1 cellular context compared by ENCODE assay signal in the genomic region with DNA sequence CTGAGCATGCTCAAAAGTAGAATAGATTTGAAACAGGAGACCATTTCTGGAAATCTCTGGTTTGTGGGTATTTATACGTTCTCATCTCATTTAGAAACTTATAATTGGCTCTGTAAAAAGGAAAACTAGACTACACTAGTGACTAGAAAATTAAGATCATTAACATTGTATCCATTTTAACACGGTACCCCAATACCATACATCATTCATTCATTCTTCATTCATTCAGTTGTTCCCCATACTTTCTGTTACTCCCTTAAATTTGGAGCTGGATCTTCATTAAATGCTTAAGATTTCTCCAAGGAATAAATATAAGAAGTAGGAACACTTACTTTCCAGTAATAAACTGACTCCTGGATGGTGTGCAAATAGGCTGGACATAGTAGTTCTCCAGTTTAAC.
TF ChIP-seq lines count a peak whose summit lies in the region.

No MANE protein-coding gene starts in this region.

TF ChIP-seq in GM12878, 131 proteins besides CTCF, POLR2A, EP300 and RAD21:
- TF ChIP-seq, protein P1, sequence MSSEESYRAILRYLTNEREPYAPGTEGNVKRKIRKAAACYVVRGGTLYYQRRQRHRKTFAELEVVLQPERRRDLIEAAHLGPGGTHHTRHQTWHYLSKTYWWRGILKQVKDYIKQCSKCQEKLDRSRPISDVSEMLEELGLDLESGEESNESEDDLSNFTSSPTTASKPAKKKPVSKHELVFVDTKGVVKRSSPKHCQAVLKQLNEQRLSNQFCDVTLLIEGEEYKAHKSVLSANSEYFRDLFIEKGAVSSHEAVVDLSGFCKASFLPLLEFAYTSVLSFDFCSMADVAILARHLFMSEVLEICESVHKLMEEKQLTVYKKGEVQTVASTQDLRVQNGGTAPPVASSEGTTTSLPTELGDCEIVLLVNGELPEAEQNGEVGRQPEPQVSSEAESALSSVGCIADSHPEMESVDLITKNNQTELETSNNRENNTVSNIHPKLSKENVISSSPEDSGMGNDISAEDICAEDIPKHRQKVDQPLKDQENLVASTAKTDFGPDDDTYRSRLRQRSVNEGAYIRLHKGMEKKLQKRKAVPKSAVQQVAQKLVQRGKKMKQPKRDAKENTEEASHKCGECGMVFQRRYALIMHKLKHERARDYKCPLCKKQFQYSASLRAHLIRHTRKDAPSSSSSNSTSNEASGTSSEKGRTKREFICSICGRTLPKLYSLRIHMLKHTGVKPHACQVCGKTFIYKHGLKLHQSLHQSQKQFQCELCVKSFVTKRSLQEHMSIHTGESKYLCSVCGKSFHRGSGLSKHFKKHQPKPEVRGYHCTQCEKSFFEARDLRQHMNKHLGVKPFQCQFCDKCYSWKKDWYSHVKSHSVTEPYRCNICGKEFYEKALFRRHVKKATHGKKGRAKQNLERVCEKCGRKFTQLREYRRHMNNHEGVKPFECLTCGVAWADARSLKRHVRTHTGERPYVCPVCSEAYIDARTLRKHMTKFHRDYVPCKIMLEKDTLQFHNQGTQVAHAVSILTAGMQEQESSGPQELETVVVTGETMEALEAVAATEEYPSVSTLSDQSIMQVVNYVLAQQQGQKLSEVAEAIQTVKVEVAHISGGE (CRISPR knock-in tag; IDR thresholded peaks at IDR 0.05), result no peak
- TF ChIP-seq ZNF24 (IDR thresholded peaks at IDR 0.05) (peak; percentile 90), E2F8 (IDR thresholded peaks at IDR 0.05; ENCODE audit: low read depth, partially characterized antibody) (no peak)
